In the genomic region with DNA sequence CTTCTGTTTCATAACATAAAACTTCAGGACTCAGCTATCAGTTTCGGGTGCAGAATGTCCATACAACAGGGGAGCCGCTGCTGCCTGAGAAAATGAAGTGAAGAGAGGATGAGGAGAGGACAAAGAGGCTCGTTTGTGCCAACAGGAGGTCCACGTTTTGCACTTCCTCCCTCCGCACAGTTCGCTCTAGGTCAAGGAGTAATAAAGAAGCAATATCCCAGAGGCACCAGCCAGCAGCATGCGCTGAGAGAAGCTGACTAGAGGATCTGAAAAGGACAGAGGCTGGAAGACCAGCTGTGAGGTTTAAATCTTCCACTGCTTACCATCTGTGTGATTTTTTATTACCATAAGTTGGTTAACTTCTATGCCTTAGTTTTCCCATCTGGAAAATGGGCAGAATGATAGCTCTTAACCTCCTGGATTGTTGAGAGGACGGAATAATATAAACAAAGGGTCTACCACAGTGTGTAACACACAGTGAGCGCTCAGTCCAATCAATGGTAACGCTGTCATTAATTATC, we compare ENCODE assay signal across 8 cellular contexts. TPM values are rescaled to one million over a fixed set of nuclear protein-coding genes. Genes with fewer than 3 reads are reported as not detected.
DNase-seq lines count a peak whose midpoint lies in the region; ATAC-seq and TF ChIP-seq lines count a peak whose summit lies in the region.

No MANE protein-coding gene starts in this region.

- H3K36me3 Mint-ChIP-seq in IgD-negative memory B cell, result peaks cover 7% of the 10 kb centered on the region
- peaks cover 10 to 29% (median 19%) of the 10 kb centered on the region in 3 donors for H3K36me3 Mint-ChIP-seq in naive thymus-derived CD8-positive, alpha-beta T cell

- peaks cover 0 to 7% (median 4%) of the 10 kb centered on the region in 3 donors for H3K9me3 Mint-ChIP-seq in IgD-negative memory B cell
- peaks cover 0 to 12% (median 3%) of the 10 kb centered on the region in 9 donors for H3K9me3 Mint-ChIP-seq in naive thymus-derived CD8-positive, alpha-beta T cell

- peaks cover 0 to 18% (median 11%) of the 10 kb centered on the region in 3 donors for H3K4me1 Mint-ChIP-seq in IgD-negative memory B cell
- peaks cover 11 to 34% (median 21%) of the 10 kb centered on the region in 4 donors for H3K4me1 Mint-ChIP-seq in naive thymus-derived CD8-positive, alpha-beta T cell

- peaks cover 2% of the 10 kb centered on the region for H3K27me3 Mint-ChIP-seq in IgD-negative memory B cell
- peaks cover 0 to 7% (median 1%) of the 10 kb centered on the region in 5 donors for H3K27me3 Mint-ChIP-seq in naive thymus-derived CD8-positive, alpha-beta T cell

- peak overlapping the region; percentile 70 to 98 (median 96) for H3K27ac Mint-ChIP-seq in IgD-negative memory B cell
- peak overlapping the region; percentile 80 to 99 (median 96) for H3K27ac Mint-ChIP-seq in naive thymus-derived CD8-positive, alpha-beta T cell

- no peak for TF ChIP-seq POLR2A in erythroblast (IDR thresholded peaks at IDR 0.05; ENCODE audit: low read length)

- ATAC-seq in naive thymus-derived CD8-positive, alpha-beta T cell, result no peak

- DNase-seq in cerebellar cortex (ENCODE audit: low spot score) (peak; percentile 2), DMS53 (lab: John Stamatoyannopoulos, UW) (no peak), erythroblast (lab: John Stamatoyannopoulos, UW) (no peak), SIG-M5 (lab: John Stamatoyannopoulos, UW) (no peak), medulla oblongata (ENCODE audit: extremely low spot score) (no peak)
- no peak for DNase-seq in naive thymus-derived CD8-positive, alpha-beta T cell

- POLR2A ChIA-PET in naive thymus-derived CD8-positive, alpha-beta T cell (lab: Charles Lee), result interaction anchor here (0.5 to 1.3 kb wide), 3 partner anchors 9 to 393 kb away, joined by 3 read pairs; a partner anchor contains a TSS

- peak overlapping the region; percentile 73 for H3K27ac ChIP-seq in C4-2B

- peak overlapping the region; percentile 81 to 97 (median 92) for H3K4me3 Mint-ChIP-seq in IgD-negative memory B cell
- peak overlapping the region; percentile 88 to 99 (median 94) for H3K4me3 Mint-ChIP-seq in naive thymus-derived CD8-positive, alpha-beta T cell

- TF ChIP-seq CTCF in C4-2B (conservative IDR thresholded peaks at IDR 0.05), result no peak

RNA-seq across cellular contexts. Expression of a gene that starts 0.7 kb away (rescaled TPM):
- polyA plus RNA-seq in IgD-negative memory B cell, result 2.5 TPM
- 1 to 10 TPM; 7.4 to 8.4 TPM for total RNA-seq in naive thymus-derived CD8-positive, alpha-beta T cell
- polyA plus RNA-seq in naive thymus-derived CD8-positive, alpha-beta T cell, result 1 to 10 TPM; 1.6 to 3.0 (median 2.2) TPM
